In genomic region chr1:9910425-9911178, GRCh38 we compare ENCODE assay signal across 1 cellular context.
TF ChIP-seq lines count a peak whose summit lies in the region.

No MANE protein-coding gene starts in this region.

TF ChIP-seq in HepG2, 621 proteins besides CTCF, POLR2A, EP300 and RAD21 (continued from another document and continues in another):
- TF ChIP-seq ZNF597 (CRISPR knock-in tag; IDR thresholded peaks at IDR 0.05), result 0 out of 2 replicates have a peak, but pooled peaks have one; percentile 71
- TF ChIP-seq KDM5A (IDR thresholded peaks at IDR 0.05; ENCODE audit: borderline replicate concordance, low read length), result no peak
- no peak for TF ChIP-seq PRPF4 (IDR thresholded peaks at IDR 0.05; ENCODE audit: low read depth, low read length, poor library complexity, severe bottlenecking)
- no peak for TF ChIP-seq ZBTB39 (CRISPR knock-in tag; IDR thresholded peaks at IDR 0.05)
- TF ChIP-seq NFE2 (CRISPR knock-in tag; IDR thresholded peaks at IDR 0.05), result no peak
- TF ChIP-seq SOX5 (CRISPR knock-in tag; IDR thresholded peaks at IDR 0.05; ENCODE audit: borderline replicate concordance), result no peak
- no peak for TF ChIP-seq ZBTB3 (CRISPR knock-in tag; IDR thresholded peaks at IDR 0.05; ENCODE audit: borderline replicate concordance, low read depth)
- TF ChIP-seq GRHL1 (CRISPR knock-in tag; conservative IDR thresholded peaks at IDR 0.05), result no peak
- no peak; the same call in 1 of the 2 replicates for TF ChIP-seq HOXA3 (CRISPR knock-in tag; IDR thresholded peaks at IDR 0.05)
- TF ChIP-seq SAP130 (CRISPR knock-in tag; IDR thresholded peaks at IDR 0.05; ENCODE audit: low read depth), result peak; percentile 90
- TF ChIP-seq CBFB (CRISPR knock-in tag; IDR thresholded peaks at IDR 0.05), result 0 out of 2 replicates have a peak, but pooled peaks have one; percentile 44
- no peak for TF ChIP-seq ZNF337 (CRISPR knock-in tag; IDR thresholded peaks at IDR 0.05; ENCODE audit: borderline replicate concordance, low read depth)
- no peak for TF ChIP-seq ZBTB8A (CRISPR knock-in tag; IDR thresholded peaks at IDR 0.05; ENCODE audit: borderline replicate concordance, low read depth)
- TF ChIP-seq GATAD2A (CRISPR knock-in tag; IDR thresholded peaks at IDR 0.05), result peak; percentile 13; the same call in 1 of the 2 replicates
- TF ChIP-seq DNMT3B (CRISPR knock-in tag; conservative IDR thresholded peaks at IDR 0.05), result no peak
- peak; percentile 81 for TF ChIP-seq SP2 (CRISPR knock-in tag; IDR thresholded peaks at IDR 0.05)
- peak; percentile 45 for TF ChIP-seq DBP (CRISPR knock-in tag; IDR thresholded peaks at IDR 0.05; ENCODE audit: not compliant biosample characterization)
- TF ChIP-seq, protein P1, sequence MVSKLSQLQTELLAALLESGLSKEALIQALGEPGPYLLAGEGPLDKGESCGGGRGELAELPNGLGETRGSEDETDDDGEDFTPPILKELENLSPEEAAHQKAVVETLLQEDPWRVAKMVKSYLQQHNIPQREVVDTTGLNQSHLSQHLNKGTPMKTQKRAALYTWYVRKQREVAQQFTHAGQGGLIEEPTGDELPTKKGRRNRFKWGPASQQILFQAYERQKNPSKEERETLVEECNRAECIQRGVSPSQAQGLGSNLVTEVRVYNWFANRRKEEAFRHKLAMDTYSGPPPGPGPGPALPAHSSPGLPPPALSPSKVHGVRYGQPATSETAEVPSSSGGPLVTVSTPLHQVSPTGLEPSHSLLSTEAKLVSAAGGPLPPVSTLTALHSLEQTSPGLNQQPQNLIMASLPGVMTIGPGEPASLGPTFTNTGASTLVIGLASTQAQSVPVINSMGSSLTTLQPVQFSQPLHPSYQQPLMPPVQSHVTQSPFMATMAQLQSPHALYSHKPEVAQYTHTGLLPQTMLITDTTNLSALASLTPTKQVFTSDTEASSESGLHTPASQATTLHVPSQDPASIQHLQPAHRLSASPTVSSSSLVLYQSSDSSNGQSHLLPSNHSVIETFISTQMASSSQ (IDR thresholded peaks at IDR 0.05; ENCODE audit: low read depth), result no peak
- TF ChIP-seq, protein P1 (CRISPR knock-in tag; IDR thresholded peaks at IDR 0.05; ENCODE audit: borderline replicate concordance), result no peak
- TF ChIP-seq ZNF567 (CRISPR knock-in tag; IDR thresholded peaks at IDR 0.05; ENCODE audit: borderline replicate concordance), result no peak
- TF ChIP-seq SNAI1 (CRISPR knock-in tag; IDR thresholded peaks at IDR 0.05; ENCODE audit: borderline replicate concordance), result no peak
- no peak for TF ChIP-seq PAX8 (CRISPR knock-in tag; IDR thresholded peaks at IDR 0.05; ENCODE audit: borderline replicate concordance)
- no peak for TF ChIP-seq MEIS1 (CRISPR knock-in tag; IDR thresholded peaks at IDR 0.05; ENCODE audit: borderline replicate concordance)
- no peak for TF ChIP-seq AKNA (CRISPR knock-in tag; IDR thresholded peaks at IDR 0.05; ENCODE audit: borderline replicate concordance)
- TF ChIP-seq, protein P2, sequence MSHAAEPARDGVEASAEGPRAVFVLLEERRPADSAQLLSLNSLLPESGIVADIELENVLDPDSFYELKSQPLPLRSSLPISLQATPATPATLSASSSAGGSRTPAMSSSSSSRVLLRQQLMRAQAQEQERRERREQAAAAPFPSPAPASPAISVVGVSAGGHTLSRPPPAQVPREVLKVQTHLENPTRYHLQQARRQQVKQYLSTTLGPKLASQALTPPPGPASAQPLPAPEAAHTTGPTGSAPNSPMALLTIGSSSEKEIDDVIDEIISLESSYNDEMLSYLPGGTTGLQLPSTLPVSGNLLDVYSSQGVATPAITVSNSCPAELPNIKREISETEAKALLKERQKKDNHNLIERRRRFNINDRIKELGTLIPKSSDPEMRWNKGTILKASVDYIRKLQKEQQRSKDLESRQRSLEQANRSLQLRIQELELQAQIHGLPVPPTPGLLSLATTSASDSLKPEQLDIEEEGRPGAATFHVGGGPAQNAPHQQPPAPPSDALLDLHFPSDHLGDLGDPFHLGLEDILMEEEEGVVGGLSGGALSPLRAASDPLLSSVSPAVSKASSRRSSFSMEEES (CRISPR knock-in tag; IDR thresholded peaks at IDR 0.05), result no peak
- TF ChIP-seq ZSCAN25 (CRISPR knock-in tag; IDR thresholded peaks at IDR 0.05), result no peak
- no peak for TF ChIP-seq ZNF383 (CRISPR knock-in tag; IDR thresholded peaks at IDR 0.05; ENCODE audit: borderline replicate concordance)
- peak; percentile 57; the same call in 1 of the 2 replicates for TF ChIP-seq ZNF563 (CRISPR knock-in tag; IDR thresholded peaks at IDR 0.05)
- TF ChIP-seq ERF (CRISPR knock-in tag; IDR thresholded peaks at IDR 0.05), result peak; percentile 40; the same call in 1 of the 2 replicates
- TF ChIP-seq FOXK2 (IDR thresholded peaks at IDR 0.05), result peak; percentile 25; the same call in 1 of the 2 replicates
- TF ChIP-seq, protein P3, sequence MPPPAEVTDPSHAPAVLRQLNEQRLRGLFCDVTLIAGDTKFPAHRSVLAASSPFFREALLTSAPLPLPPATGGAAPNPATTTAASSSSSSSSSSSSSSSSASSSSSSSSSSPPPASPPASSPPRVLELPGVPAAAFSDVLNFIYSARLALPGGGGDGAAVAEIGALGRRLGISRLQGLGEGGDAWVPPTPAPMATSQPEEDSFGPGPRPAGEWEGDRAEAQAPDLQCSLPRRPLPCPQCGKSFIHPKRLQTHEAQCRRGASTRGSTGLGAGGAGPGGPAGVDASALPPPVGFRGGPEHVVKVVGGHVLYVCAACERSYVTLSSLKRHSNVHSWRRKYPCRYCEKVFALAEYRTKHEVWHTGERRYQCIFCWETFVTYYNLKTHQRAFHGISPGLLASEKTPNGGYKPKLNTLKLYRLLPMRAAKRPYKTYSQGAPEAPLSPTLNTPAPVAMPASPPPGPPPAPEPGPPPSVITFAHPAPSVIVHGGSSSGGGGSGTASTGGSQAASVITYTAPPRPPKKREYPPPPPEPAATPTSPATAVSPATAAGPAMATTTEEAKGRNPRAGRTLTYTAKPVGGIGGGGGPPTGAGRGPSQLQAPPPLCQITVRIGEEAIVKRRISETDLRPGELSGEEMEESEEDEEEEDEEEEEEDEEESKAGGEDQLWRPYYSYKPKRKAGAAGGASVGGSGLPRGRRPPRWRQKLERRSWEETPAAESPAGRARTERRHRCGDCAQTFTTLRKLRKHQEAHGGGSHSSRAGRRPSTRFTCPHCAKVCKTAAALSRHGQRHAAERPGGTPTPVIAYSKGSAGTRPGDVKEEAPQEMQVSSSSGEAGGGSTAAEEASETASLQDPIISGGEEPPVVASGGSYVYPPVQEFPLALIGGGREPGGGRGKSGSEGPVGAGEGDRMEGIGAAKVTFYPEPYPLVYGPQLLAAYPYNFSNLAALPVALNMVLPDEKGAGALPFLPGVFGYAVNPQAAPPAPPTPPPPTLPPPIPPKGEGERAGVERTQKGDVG (CRISPR knock-in tag; IDR thresholded peaks at IDR 0.05; ENCODE audit: borderline replicate concordance), result no peak
- TF ChIP-seq FOXK1 (CRISPR knock-in tag; IDR thresholded peaks at IDR 0.05; ENCODE audit: borderline replicate concordance, low read depth), result 0 out of 2 replicates have a peak, but pooled peaks have one; percentile 33
- TF ChIP-seq MIER3 (CRISPR knock-in tag; IDR thresholded peaks at IDR 0.05; ENCODE audit: borderline replicate concordance), result no peak
- no peak for TF ChIP-seq CHCHD3 (CRISPR knock-in tag; IDR thresholded peaks at IDR 0.05)
- TF ChIP-seq ZNF256 (CRISPR knock-in tag; conservative IDR thresholded peaks at IDR 0.05), result peak; percentile 81; the same call in 1 of the 2 replicates
